Comparison of ENCODE assay signal across 12 cellular contexts in genomic region chr5:181054138-181054537, GRCh38. TPM values are rescaled to one million over a fixed set of nuclear protein-coding genes. Genes with fewer than 3 reads are reported as not detected.
A peak's percentile ranks its signal among the peaks of the same experiment; 100 is the strongest.
DNase-seq lines count a peak whose midpoint lies in the region; ATAC-seq lines count a peak whose summit lies in the region.
"Had no signal": no experiment of that assay in that cellular context is flagged by ENCODE, and none has a peak within 500 bp of the region (broad histone marks: within the 10 kb centered on the region; RNA-seq: fewer than 3 reads in every experiment).

No MANE protein-coding gene starts in this region.

- H3K27me3 Mint-ChIP-seq in activated T-cell treated with anti-CD3 and anti-CD28 coated beads, Interleukin-2, amount 50 U/mL, for 72 hours (ENCODE audit: low read depth), result peaks cover 93% of the 10 kb centered on the region
- H3K27me3 Mint-ChIP-seq in T-cell, result peaks cover 82 to 84% of the 10 kb centered on the region in 2 donors
- H3K27me3 Mint-ChIP-seq in stimulated activated memory B cell treated with anti-CD40 and anti-IgM and Interleukin-4, amounts not matched to agents 10 μg/mL and 1 μg/mL and 100 μg/mL, for 72 hours, result peaks cover 69% of the 10 kb centered on the region

- H3K9me3 Mint-ChIP-seq in activated T-cell treated with anti-CD3 and anti-CD28 coated beads, Interleukin-2, amount 50 U/mL, for 72 hours, result no peaks in the 10 kb centered on the region
- no peaks in the 10 kb centered on the region for H3K9me3 Mint-ChIP-seq in T-cell
- peaks cover 3% of the 10 kb centered on the region for H3K9me3 Mint-ChIP-seq in stimulated activated memory B cell treated with anti-CD40 and anti-IgM and Interleukin-4, amounts not matched to agents 10 μg/mL and 1 μg/mL and 100 μg/mL, for 72 hours

- H3K4me3 Mint-ChIP-seq in activated T-cell treated with anti-CD3 and anti-CD28 coated beads, Interleukin-2, amount 50 U/mL, for 72 hours, result peak overlapping the region; percentile 51 to 84
- H3K4me3 Mint-ChIP-seq in T-cell, result peak overlapping the region; percentile 31 to 81 (median 42)
- peak overlapping the region; percentile 80 for H3K4me3 Mint-ChIP-seq in stimulated activated memory B cell treated with anti-CD40 and anti-IgM and Interleukin-4, amounts not matched to agents 10 μg/mL and 1 μg/mL and 100 μg/mL, for 72 hours

- H3K4me3 ChIP-seq in iPS-18c (ENCODE audit: insufficient read depth, low read depth, low read length), result peak overlapping the region; percentile 72

- H3K36me3 Mint-ChIP-seq in activated T-cell treated with anti-CD3 and anti-CD28 coated beads, Interleukin-2, amount 50 U/mL, for 72 hours (ENCODE audit: insufficient read depth in 2 of 2), result peaks cover 3% of the 10 kb centered on the region in 2 donors
- H3K36me3 Mint-ChIP-seq in T-cell, result no peaks in the 10 kb centered on the region
- H3K36me3 Mint-ChIP-seq in stimulated activated memory B cell treated with anti-CD40 and anti-IgM and Interleukin-4, amounts not matched to agents 10 μg/mL and 1 μg/mL and 100 μg/mL, for 72 hours, result no peaks in the 10 kb centered on the region

- no peak for ATAC-seq in activated T-cell treated with anti-CD3 and anti-CD28 coated beads, Interleukin-2, amount 50 U/mL, for 72 hours (replicated peaks in 1 of 2)
- ATAC-seq in T-cell (replicated peaks in 1 of 4) (no peak), GM18519 (IDR thresholded peaks at IDR 0.05; ENCODE audit: low FRiP score, unreplicated experiment) (no peak), HG03460 (IDR thresholded peaks at IDR 0.05; ENCODE audit: unreplicated experiment) (no peak), HG02763 (IDR thresholded peaks at IDR 0.05; ENCODE audit: unreplicated experiment) (no peak)
- ATAC-seq in stimulated activated memory B cell treated with anti-CD40 and anti-IgM and Interleukin-4, amounts not matched to agents 10 μg/mL and 1 μg/mL and 100 μg/mL, for 72 hours, result no peak

- no peak overlapping the region for H3K27ac Mint-ChIP-seq in activated T-cell treated with anti-CD3 and anti-CD28 coated beads, Interleukin-2, amount 50 U/mL, for 72 hours
- H3K27ac Mint-ChIP-seq in T-cell, result no peak overlapping the region
- peak overlapping the region; percentile 62 for H3K27ac Mint-ChIP-seq in stimulated activated memory B cell treated with anti-CD40 and anti-IgM and Interleukin-4, amounts not matched to agents 10 μg/mL and 1 μg/mL and 100 μg/mL, for 72 hours

- H3K9me3 ChIP-seq in iPS-18c (ENCODE audit: control insufficient read depth, insufficient read depth, low read length), result no peaks in the 10 kb centered on the region

- peaks cover 26% of the 10 kb centered on the region for H3K4me1 Mint-ChIP-seq in activated T-cell treated with anti-CD3 and anti-CD28 coated beads, Interleukin-2, amount 50 U/mL, for 72 hours (ENCODE audit: low read depth)
- H3K4me1 Mint-ChIP-seq in T-cell, result peaks cover 20 to 21% (median 21%) of the 10 kb centered on the region in 3 donors
- H3K4me1 Mint-ChIP-seq in stimulated activated memory B cell treated with anti-CD40 and anti-IgM and Interleukin-4, amounts not matched to agents 10 μg/mL and 1 μg/mL and 100 μg/mL, for 72 hours, result peaks cover 35% of the 10 kb centered on the region

- CTCF ChIA-PET in T-cell (lab: Charles Lee), result no interaction called here

- DNase-seq in activated T-cell treated with anti-CD3 and anti-CD28 coated beads, Interleukin-2, amount 50 U/mL, for 72 hours, result no peak
- DNase-seq in activated T-cell treated with anti-CD3 and anti-CD28 coated beads, Interleukin-2, amount 50 U/mL, for 48 hours, result no peak
- DNase-seq in T-cell, result no peak
- DNase-seq: ACHN, activated gamma-delta T cell treated with Interleukin-2 at 50 U/mL for 16 hours, KBM-7, NCI-H1930 had no signal

- POLR2A ChIA-PET in T-cell (lab: Charles Lee), result no interaction called here

RNA-seq across cellular contexts. Expression of gene BTNL9, which starts 14.1 kb away (rescaled TPM):
- total RNA-seq in activated T-cell treated with anti-CD3 and anti-CD28 coated beads, Interleukin-2, amount 50 U/mL, for 72 hours, result under 1 TPM in 1 of 2 donors, not detected in 1; 0.55 TPM
- under 1 TPM in 3 of 5 donors, not detected in 2; 0.41 to 0.95 (median 0.66) TPM for total RNA-seq in T-cell
